ENCODE assay signal across 10 cellular contexts in the genomic region with DNA sequence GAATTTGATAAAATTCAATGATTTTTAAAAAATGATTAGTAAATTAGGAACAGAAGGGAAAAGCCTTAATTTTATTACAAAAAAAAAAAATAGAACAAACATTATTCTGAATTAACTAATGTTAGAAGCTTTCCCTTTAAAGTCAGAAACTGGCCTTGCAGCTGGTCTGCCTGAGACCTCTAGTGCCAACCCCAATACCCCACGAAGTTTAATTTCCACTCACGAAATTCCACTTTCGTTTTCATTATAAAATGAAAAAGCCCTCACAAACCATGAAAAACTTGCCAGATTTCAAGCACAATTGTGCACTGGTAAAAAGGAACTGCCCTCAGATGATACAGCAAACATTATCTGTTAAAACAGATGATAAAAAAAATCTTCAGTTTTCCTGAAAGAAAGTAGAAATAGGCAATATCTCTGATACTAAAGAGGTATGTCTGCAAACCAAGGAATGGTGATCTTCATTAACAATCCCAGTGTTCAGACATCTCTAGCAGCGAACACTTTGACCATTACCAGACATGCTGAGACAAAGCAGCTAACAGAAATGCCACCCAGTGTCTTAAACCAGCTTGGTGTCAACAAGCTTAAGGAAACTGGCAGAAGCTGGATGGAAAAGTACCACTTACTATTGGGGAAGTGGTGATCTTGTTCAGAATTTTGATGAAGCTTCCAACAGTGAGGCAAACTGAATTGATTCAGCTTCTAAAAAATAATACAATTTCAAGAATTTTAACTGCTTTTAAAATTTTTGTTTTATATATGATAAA.
DNase-seq lines count a peak whose midpoint lies in the region; TF ChIP-seq lines count a peak whose summit lies in the region.
"Had no signal": no experiment of that assay in that cellular context is flagged by ENCODE, and none has a peak within 500 bp of the region (broad histone marks: within the 10 kb centered on the region; RNA-seq: fewer than 3 reads in every experiment).

No MANE protein-coding gene starts in this region.

- H3K4me1 ChIP-seq in left ventricle myocardium inferior (no peaks in the 10 kb centered on the region), right atrium auricular region (no peaks in the 10 kb centered on the region)

- no peaks in the 10 kb centered on the region for H3K27me3 ChIP-seq in left ventricle myocardium inferior (ENCODE audit: low read depth)
- H3K27me3 ChIP-seq in right atrium auricular region = no peaks in the 10 kb centered on the region
- no peaks in the 10 kb centered on the region for H3K27me3 ChIP-seq in layer of hippocampus (ENCODE audit: control insufficient read depth, insufficient read depth, low read length)

- H3K36me3 ChIP-seq in left ventricle myocardium inferior = no peaks in the 10 kb centered on the region
- no peaks in the 10 kb centered on the region for H3K36me3 ChIP-seq in right atrium auricular region

- CTCF ChIA-PET in GM10248 (lab: Yijun Ruan, JAX) = interaction anchor here (0.9 to 2.1 kb wide), 4 partner anchors 9 to 77 kb away, joined by 3 to 5 read pairs (median 4); no protein-coding TSS in a partner anchor

- intact Hi-C loops in left ventricle myocardium inferior (cut with micrococcal nuclease) = no loop called here
- intact Hi-C loops in activated T-helper 2 cell treated with anti-CD3 and anti-CD28 coated beads, Interferon-gamma antibody, Interleukin-2, Interleukin-4, amounts not matched to agents 10 μg/mL and 5 μg/mL and 100 μg/mL, durations not matched to agents 14 hours and 24 hours and 36 hours (cut with micrococcal nuclease) = no loop called here

- H3K27me3 Mint-ChIP-seq in activated T-helper 2 cell treated with anti-CD3 and anti-CD28 coated beads, Interferon-gamma antibody, Interleukin-2, Interleukin-4, amounts not matched to agents 10 μg/mL and 5 μg/mL and 100 μg/mL, durations not matched to agents 14 hours and 24 hours and 36 hours (ENCODE audit: low read depth) = no peaks in the 10 kb centered on the region

- no peak for TF ChIP-seq CTCF in left ventricle myocardium inferior (IDR thresholded peaks at IDR 0.05; ENCODE audit: borderline replicate concordance)
- no peak for TF ChIP-seq CTCF in right atrium auricular region (IDR thresholded peaks at IDR 0.05)
- no peak for TF ChIP-seq CTCF in GM10248 (IDR thresholded peaks at IDR 0.05; ENCODE audit: control extremely low read depth, extremely low read depth, low read depth, missing control alignments)

- H3K4me1 Mint-ChIP-seq in activated T-helper 2 cell treated with anti-CD3 and anti-CD28 coated beads, Interferon-gamma antibody, Interleukin-2, Interleukin-4, amounts not matched to agents 10 μg/mL and 5 μg/mL and 100 μg/mL, durations not matched to agents 14 hours and 24 hours and 36 hours (ENCODE audit: low read depth) = peaks cover 8% of the 10 kb centered on the region

- H3K9me3 ChIP-seq in left ventricle myocardium inferior (replicated peaks) (no peaks in the 10 kb centered on the region), right atrium auricular region (no peaks in the 10 kb centered on the region)

- H3K4me3 ChIP-seq in left ventricle myocardium inferior (peak overlapping the region; percentile 26), right atrium auricular region (peak overlapping the region in 1 of 2 donors; percentile 30)
- H3K4me3 ChIP-seq: SK-N-MC had no signal

- DNase-seq in left ventricle myocardium inferior = no peak
- no peak for DNase-seq in right atrium auricular region (ENCODE audit: low spot score)
- no peak for DNase-seq in activated T-helper 2 cell treated with anti-CD3 and anti-CD28 coated beads, Interferon-gamma antibody, Interleukin-2, Interleukin-4, amounts not matched to agents 10 μg/mL and 5 μg/mL and 100 μg/mL, durations not matched to agents 14 hours and 24 hours and 36 hours (ENCODE audit: low spot score)
- DNase-seq in GM10248 (ENCODE audit: extremely low spot score) = no peak
- DNase-seq in islet precursor cell = no peak
- no peak for DNase-seq in EL
- DNase-seq in NCI-H1930 (lab: John Stamatoyannopoulos, UW) = no peak
- DNase-seq: central memory CD4-positive, alpha-beta T cell had no signal

- peak overlapping the region; percentile 3 for H3K4me3 Mint-ChIP-seq in activated T-helper 2 cell treated with anti-CD3 and anti-CD28 coated beads, Interferon-gamma antibody, Interleukin-2, Interleukin-4, amounts not matched to agents 10 μg/mL and 5 μg/mL and 100 μg/mL, durations not matched to agents 14 hours and 24 hours and 36 hours (ENCODE audit: low read depth)

- peaks cover 7% of the 10 kb centered on the region for H3K36me3 Mint-ChIP-seq in activated T-helper 2 cell treated with anti-CD3 and anti-CD28 coated beads, Interferon-gamma antibody, Interleukin-2, Interleukin-4, amounts not matched to agents 10 μg/mL and 5 μg/mL and 100 μg/mL, durations not matched to agents 14 hours and 24 hours and 36 hours (ENCODE audit: low read depth)

- H3K27ac ChIP-seq in left ventricle myocardium inferior (replicated peaks) (no peak overlapping the region), right atrium auricular region (peak overlapping the region in 1 of 2 donors; percentile 11), layer of hippocampus (ENCODE audit: low read depth, low read length) (peak overlapping the region; percentile 35)
- H3K27ac ChIP-seq: SK-N-MC had no signal

- POLR2A ChIA-PET in GM10248 (lab: Yijun Ruan, JAX) = no interaction called here

- no peaks in the 10 kb centered on the region for H3K9me3 Mint-ChIP-seq in activated T-helper 2 cell treated with anti-CD3 and anti-CD28 coated beads, Interferon-gamma antibody, Interleukin-2, Interleukin-4, amounts not matched to agents 10 μg/mL and 5 μg/mL and 100 μg/mL, durations not matched to agents 14 hours and 24 hours and 36 hours

- H3K27ac Mint-ChIP-seq in activated T-helper 2 cell treated with anti-CD3 and anti-CD28 coated beads, Interferon-gamma antibody, Interleukin-2, Interleukin-4, amounts not matched to agents 10 μg/mL and 5 μg/mL and 100 μg/mL, durations not matched to agents 14 hours and 24 hours and 36 hours = no peak overlapping the region
